ENCODE assay signal across 13 cellular contexts in genomic region chr1:22500476-22500875, GRCh38. TPM values are rescaled to one million over a fixed set of nuclear protein-coding genes. Genes with fewer than 3 reads are reported as not detected.
A peak's percentile ranks its signal among the peaks of the same experiment; 100 is the strongest.
DNase-seq lines count a peak whose midpoint lies in the region; ATAC-seq, FAIRE-seq and TF ChIP-seq lines count a peak whose summit lies in the region.
"Had no signal": no experiment of that assay in that cellular context is flagged by ENCODE, and none has a peak within 500 bp of the region (broad histone marks: within the 10 kb centered on the region; RNA-seq: fewer than 3 reads in every experiment).

No MANE protein-coding gene starts in this region.

- POLR2A ChIA-PET in HepG2 (lab: Yijun Ruan, JAX): no interaction called here

- H3K27me3 ChIP-seq in liver (ENCODE audit: control insufficient read depth in 4 of 4, insufficient read depth in 4 of 4, low read length in 3 of 4) (no peaks in the 10 kb centered on the region), HepG2 (ENCODE audit: control insufficient read depth in 1 of 2, insufficient read depth in 2 of 2, low read length in 2 of 2) (no peaks in the 10 kb centered on the region), SJSA1 (replicated peaks) (no peaks in the 10 kb centered on the region), left ventricle myocardium inferior (ENCODE audit: low read depth) (no peaks in the 10 kb centered on the region)

- H3K27me3 Mint-ChIP-seq in activated CD8-positive, alpha-beta memory T cell treated with anti-CD3 and anti-CD28 coated beads, Interleukin-2, amount 10 ng/mL, durations not matched to agents 7 days and 5 days: no peaks in the 10 kb centered on the region
- H3K27me3 Mint-ChIP-seq: CD4-positive, alpha-beta T cell had no signal

- H3K9ac ChIP-seq in liver (ENCODE audit: low read depth in 1 of 2, low read length in 2 of 2): no peak overlapping the region
- no peak overlapping the region for H3K9ac ChIP-seq in HepG2 (ENCODE audit: insufficient read depth, low read depth, low read length)

- H4K20me1 ChIP-seq in HepG2 (ENCODE audit: insufficient read depth, low read length): no peaks in the 10 kb centered on the region

- H3K4me3 Mint-ChIP-seq in activated CD8-positive, alpha-beta memory T cell treated with anti-CD3 and anti-CD28 coated beads, Interleukin-2, amount 10 ng/mL, durations not matched to agents 7 days and 5 days: no peak overlapping the region
- H3K4me3 Mint-ChIP-seq: CD4-positive, alpha-beta T cell had no signal

- DNase-seq in HepG2 (ENCODE audit: low spot score): no peak
- DNase-seq in SJSA1 (ENCODE audit: low read depth in 1 of 2, low spot score in 2 of 2): peak; percentile 78 to 81
- no peak for DNase-seq in left ventricle myocardium inferior
- peak; percentile 29 for DNase-seq in urothelium cell line (ENCODE audit: low spot score)
- DNase-seq in Kasumi-1 (lab: John Stamatoyannopoulos, UW): no peak
- DNase-seq in activated CD8-positive, alpha-beta memory T cell treated with anti-CD3 and anti-CD28 coated beads, Interleukin-2, amount 10 ng/mL, durations not matched to agents 7 days and 5 days: no peak
- DNase-seq: CD4-positive, alpha-beta T cell; cortex of kidney; H7 had no signal

- BruUV-seq in HepG2 (replicated peaks; lab: Mats Ljungman, UMichigan): no TSS peak

- H3K79me2 ChIP-seq in HepG2 (ENCODE audit: insufficient read depth, low read length): peaks cover 2% of the 10 kb centered on the region

- no peak for TF ChIP-seq POLR2A in HepG2 (IDR thresholded peaks at IDR 0.05; ENCODE audit: insufficient read depth in 1 of 2, low read depth in 2 of 2, low read length in 2 of 2)

- FAIRE-seq in HepG2 (lab: Jason Lieb, UNC): no peak
- FAIRE-seq in urothelium cell line (lab: Jason Lieb, UNC): no peak

- TF ChIP-seq EP300 in HepG2 (IDR thresholded peaks at IDR 0.05; ENCODE audit: low read depth in 2 of 2, low read length in 2 of 2): no peak
- no peak for TF ChIP-seq EP300 in HepG2 (CRISPR knock-in tag; IDR thresholded peaks at IDR 0.05; ENCODE audit: borderline replicate concordance)

- peaks cover 11% of the 10 kb centered on the region for H3K36me3 Mint-ChIP-seq in activated CD8-positive, alpha-beta memory T cell treated with anti-CD3 and anti-CD28 coated beads, Interleukin-2, amount 10 ng/mL, durations not matched to agents 7 days and 5 days

- ATAC-seq in HepG2 (no peak), esophagus mucosa (no peak)
- ATAC-seq in activated CD8-positive, alpha-beta memory T cell treated with anti-CD3 and anti-CD28 coated beads, Interleukin-2, amount 10 ng/mL, durations not matched to agents 7 days and 5 days: no peak
- ATAC-seq: Panc1 had no signal

- H3K4me1 Mint-ChIP-seq in activated CD8-positive, alpha-beta memory T cell treated with anti-CD3 and anti-CD28 coated beads, Interleukin-2, amount 10 ng/mL, durations not matched to agents 7 days and 5 days: no peaks in the 10 kb centered on the region

- no peaks in the 10 kb centered on the region for H3K9me3 Mint-ChIP-seq in activated CD8-positive, alpha-beta memory T cell treated with anti-CD3 and anti-CD28 coated beads, Interleukin-2, amount 10 ng/mL, durations not matched to agents 7 days and 5 days (ENCODE audit: low read depth)
- H3K9me3 Mint-ChIP-seq: CD4-positive, alpha-beta T cell had no signal

- H3K27ac Mint-ChIP-seq in activated CD8-positive, alpha-beta memory T cell treated with anti-CD3 and anti-CD28 coated beads, Interleukin-2, amount 10 ng/mL, durations not matched to agents 7 days and 5 days: no peak overlapping the region
- H3K27ac Mint-ChIP-seq: CD4-positive, alpha-beta T cell had no signal

- H3K4me2 ChIP-seq in HepG2 (ENCODE audit: low read depth, low read length): no peak overlapping the region

- H3K9me3 ChIP-seq in liver (ENCODE audit: control insufficient read depth in 4 of 4, low read length in 3 of 4) (no peaks in the 10 kb centered on the region), HepG2 (ENCODE audit: low read length) (no peaks in the 10 kb centered on the region), SJSA1 (replicated peaks) (no peaks in the 10 kb centered on the region), left ventricle myocardium inferior (replicated peaks) (no peaks in the 10 kb centered on the region)

- CTCF ChIA-PET in HepG2 (lab: Yijun Ruan, JAX; ENCODE audit: low intra/inter-chr PET ratio, low total read pairs): no interaction called here
- CTCF ChIA-PET in activated CD8-positive, alpha-beta memory T cell treated with anti-CD3 and anti-CD28 coated beads, Interleukin-2, amount 10 ng/mL, durations not matched to agents 7 days and 5 days (lab: Charles Lee): no interaction called here

- intact Hi-C loops in HepG2 (cut with micrococcal nuclease; ENCODE audit: unreplicated experiment): loop anchor here (5.0 kb wide), 1 partner anchor 48 kb away; the partner anchor contains the start of gene ZBTB40
- intact Hi-C loops in left ventricle myocardium inferior (cut with micrococcal nuclease): no loop called here

- no peak for TF ChIP-seq RAD21 in liver (IDR thresholded peaks at IDR 0.05)
- no peak for TF ChIP-seq RAD21 in HepG2 (CRISPR knock-in tag; IDR thresholded peaks at IDR 0.05)

- H3K27ac ChIP-seq in liver (ENCODE audit: low read depth in 1 of 2, low read length in 2 of 2): no peak overlapping the region
- H3K27ac ChIP-seq in HepG2 (ENCODE audit: extremely low read length, insufficient read depth, low read length): no peak overlapping the region
- H3K27ac ChIP-seq in SJSA1: peak overlapping the region; percentile 66
- H3K27ac ChIP-seq in left ventricle myocardium inferior (replicated peaks): peak overlapping the region; percentile 6
- H3K27ac ChIP-seq: skin epidermis had no signal

- TF ChIP-seq CTCF in liver (IDR thresholded peaks at IDR 0.05; ENCODE audit: low read depth, low read length, missing input control): peak; percentile 10
- TF ChIP-seq CTCF in HepG2 (CRISPR knock-in tag; IDR thresholded peaks at IDR 0.05): no peak
- no peak for TF ChIP-seq CTCF in left ventricle myocardium inferior (IDR thresholded peaks at IDR 0.05; ENCODE audit: borderline replicate concordance)

- 27% methylated on average over 6 of the region's 6 CpGs for WGBS in liver
- 91% methylated on average over 6 of the region's 6 CpGs for WGBS in HepG2 (ENCODE audit: low lambda C conversion rate)

- in situ Hi-C loops in HepG2 (cut with HindIII; ENCODE audit: extremely low pct_ligation_motif_present, low pct_unique_long_range_greater_than_20kb): no loop called here

- H3K4me3 ChIP-seq in liver (ENCODE audit: low read depth in 1 of 3, low read length in 3 of 3): no peak overlapping the region
- no peak overlapping the region for H3K4me3 ChIP-seq in HepG2 (replicated peaks in 1 of 3; ENCODE audit: insufficient read depth in 1 of 3, low read depth in 2 of 3, low read length in 3 of 3)
- no peak overlapping the region for H3K4me3 ChIP-seq in SJSA1
- no peak overlapping the region for H3K4me3 ChIP-seq in left ventricle myocardium inferior
- H3K4me3 ChIP-seq: skin epidermis had no signal

- H3K36me3 ChIP-seq in liver (ENCODE audit: control insufficient read depth in 4 of 4, insufficient read depth in 3 of 4, low read depth in 1 of 4, low read length in 3 of 4) (peaks cover 0 to 7% (median 2%) of the 10 kb centered on the region in 4 donors), HepG2 (replicated peaks in 1 of 2; ENCODE audit: control insufficient read depth in 1 of 2, insufficient read depth in 2 of 2, low read length in 2 of 2) (peaks cover 5 to 30% of the 10 kb centered on the region in 2 experiments; a peak in 4 of 5 replicates), SJSA1 (peaks cover 3% of the 10 kb centered on the region; the same call in 1 of the 2 replicates), left ventricle myocardium inferior (peaks cover 13% of the 10 kb centered on the region)

- H3K4me1 ChIP-seq in liver (ENCODE audit: control insufficient read depth in 4 of 4, insufficient read depth in 4 of 4, low read length in 3 of 4): peaks cover 0 to 19% (median 18%) of the 10 kb centered on the region in 4 donors
- H3K4me1 ChIP-seq in HepG2 (ENCODE audit: insufficient read depth, low read length): peaks cover 16% of the 10 kb centered on the region
- peaks cover 40% of the 10 kb centered on the region for H3K4me1 ChIP-seq in SJSA1 (replicated peaks)
- peaks cover 61% of the 10 kb centered on the region for H3K4me1 ChIP-seq in left ventricle myocardium inferior

- H2AFZ ChIP-seq in HepG2 (ENCODE audit: low read length): no peak overlapping the region

TF ChIP-seq in liver, 16 proteins besides CTCF, POLR2A, EP300 and RAD21 (continues in another document):
- no peak for TF ChIP-seq JUND (IDR thresholded peaks at IDR 0.05)
- TF ChIP-seq FOXA2 (IDR thresholded peaks at IDR 0.05): no peak

TF ChIP-seq in HepG2, 621 proteins besides CTCF, POLR2A, EP300 and RAD21 (continues in another document):
- no peak for TF ChIP-seq MATR3 (CRISPR knock-in tag; IDR thresholded peaks at IDR 0.05)
- no peak for TF ChIP-seq ZNF20 (CRISPR knock-in tag; IDR thresholded peaks at IDR 0.05)

RNA-seq across cellular contexts. Expression of gene ZBTB40, which starts 48.8 kb away (rescaled TPM):
- 10 to 100 TPM in 1 of 2 donors, 1 to 10 TPM in 1; 7.1 to 11.2 TPM for total RNA-seq in liver
- polyA plus RNA-seq in liver: 1 to 10 TPM; 2.1 to 2.2 TPM
- 14.7 and 16.5 TPM in 2 replicates for total RNA-seq in HepG2 (2016; rRNA removed; fragmentation: Illumina TruSeq; extraction: Trizol)
- total RNA-seq in HepG2 (2016; cell fraction: cytosol; rRNA removed; fragmentation: Illumina TruSeq; extraction: Trizol; ENCODE audit: low read depth): 19.7 and 21.4 TPM in 2 replicates
- total RNA-seq in HepG2 (2016; cell fraction: insoluble cytoplasmic fraction; rRNA removed; fragmentation: Illumina TruSeq; extraction: Trizol): 12.3 and 15.2 TPM in 2 replicates
- total RNA-seq in HepG2 (2016; cell fraction: membrane; rRNA removed; fragmentation: Illumina TruSeq; extraction: Trizol): 9.5 and 11.9 TPM in 2 replicates
- total RNA-seq in HepG2 (2016; cell fraction: nucleus; rRNA removed; fragmentation: Illumina TruSeq; extraction: Trizol): 27.6 and 28.2 TPM in 2 replicates
- polyA plus RNA-seq in HepG2 (2011; rRNA removed): 8.8 and 10.5 TPM in 2 replicates
- polyA plus RNA-seq in HepG2 (2011; cell fraction: cytosol; rRNA removed): 2.8 and 2.9 TPM in 2 replicates
- 58.3 and 61.4 TPM in 2 replicates for polyA plus RNA-seq in HepG2 (2011; cell fraction: nucleus; rRNA removed)
- 9.2 and 10.4 TPM in 2 replicates for polyA plus RNA-seq in HepG2 (2012)
- 0.26 and 0.31 TPM in 2 replicates for polyA plus RNA-seq in HepG2 (2016; cell fraction: cytosol; fragmentation: Illumina TruSeq; extraction: Trizol; ENCODE audit: low read depth)
- 4.9 and 6.4 TPM in 2 replicates for polyA plus RNA-seq in HepG2 (2016; cell fraction: insoluble cytoplasmic fraction; fragmentation: Illumina TruSeq; extraction: Trizol; ENCODE audit: low read depth)
- polyA plus RNA-seq in HepG2 (2016; cell fraction: membrane; fragmentation: Illumina TruSeq; extraction: Trizol; ENCODE audit: low read depth): 0.66 TPM in 2 replicates
- 40.6 and 43.4 TPM in 2 replicates for polyA plus RNA-seq in HepG2 (2016; cell fraction: nucleus; fragmentation: Illumina TruSeq; extraction: Trizol; ENCODE audit: insufficient read depth, low read depth)
- 16.1 and 26.2 TPM in 2 replicates for polyA minus RNA-seq in HepG2 (2011; rRNA and poly(A)+ RNA removed; ENCODE audit: low replicate concordance)
- polyA minus RNA-seq in HepG2 (2011; cell fraction: cytosol; rRNA and poly(A)+ RNA removed): 5.2 and 5.8 TPM in 2 replicates
- polyA minus RNA-seq in HepG2 (2011; cell fraction: nucleus; rRNA and poly(A)+ RNA removed): 25.9 and 28.1 TPM in 2 replicates
- total RNA-seq in SJSA1 (2014; rRNA removed; shearing (Covaris generic)): 10.6 and 16.9 TPM in 2 replicates
- total RNA-seq in left ventricle myocardium inferior: 17.9 TPM
- total RNA-seq in activated CD8-positive, alpha-beta memory T cell treated with anti-CD3 and anti-CD28 coated beads, Interleukin-2, amount 10 ng/mL, durations not matched to agents 7 days and 5 days: 10 to 100 TPM; 17.2 to 19.0 TPM
- total RNA-seq in esophagus mucosa: 6.4 TPM

Comparison
In these comparisons a context has a peak if more than half of its experiments do, and no peak if none do; other contexts are left out.
1. H3K27ac ChIP-seq: peak in SJSA1 (single experiment) and left ventricle myocardium inferior (single experiment); none in liver (0 of 2) and HepG2 (single experiment).
2. DNase-seq: peak in SJSA1 (2 of 2) and urothelium cell line (single experiment); none in HepG2 (single experiment), left ventricle myocardium inferior (single experiment), Kasumi-1 (0 of 2) and activated CD8-positive, alpha-beta memory T cell treated with anti-CD3 and anti-CD28 coated beads, Interleukin-2, amount 10 ng/mL, durations not matched to agents 7 days and 5 days (single experiment).